ENCODE assay signal across 11 cellular contexts in genomic region chr10:69936091-69936490, GRCh38.
A peak's percentile ranks its signal among the peaks of the same experiment; 100 is the strongest.
DNase-seq lines count a peak whose midpoint lies in the region; ATAC-seq, FAIRE-seq and TF ChIP-seq lines count a peak whose summit lies in the region.
"Had no signal": no experiment of that assay in that cellular context is flagged by ENCODE, and none has a peak within 500 bp of the region (broad histone marks: within the 10 kb centered on the region; RNA-seq: fewer than 3 reads in every experiment).

No MANE protein-coding gene starts in this region.

- H3K27me3 ChIP-seq in GM06990 (replicated peaks; ENCODE audit: control insufficient read depth, insufficient read depth, low read length): no peaks in the 10 kb centered on the region; the same call in none of the 2 replicates
- peaks cover 4 to 39% of the 10 kb centered on the region in 2 experiments; a peak in 4 of 5 replicates for H3K27me3 ChIP-seq in HepG2 (ENCODE audit: control insufficient read depth in 1 of 2, insufficient read depth in 2 of 2, low read length in 2 of 2)

- H3K4me3 Mint-ChIP-seq in activated T-helper 17 cell treated with anti-CD3 and anti-CD28 coated beads, Interleukin-2, amount 50 U/mL, for 72 hours: no peak overlapping the region
- H3K4me3 Mint-ChIP-seq: activated naive CD8-positive, alpha-beta T cell treated with anti-CD3 and anti-CD28 coated beads, Interleukin-2, amount 10 ng/mL, durations not matched to agents 7 days and 5 days had no signal

- TF ChIP-seq EP300 in HepG2 (IDR thresholded peaks at IDR 0.05; ENCODE audit: low read depth in 2 of 2, low read length in 2 of 2) (no peak), HepG2 (CRISPR knock-in tag; IDR thresholded peaks at IDR 0.05; ENCODE audit: borderline replicate concordance) (no peak)

- peaks cover 10% of the 10 kb centered on the region for H3K27me3 Mint-ChIP-seq in activated T-helper 17 cell treated with anti-CD3 and anti-CD28 coated beads, Interleukin-2, amount 50 U/mL, for 72 hours
- H3K27me3 Mint-ChIP-seq: activated naive CD8-positive, alpha-beta T cell treated with anti-CD3 and anti-CD28 coated beads, Interleukin-2, amount 10 ng/mL, durations not matched to agents 7 days and 5 days had no signal

- H4K20me1 ChIP-seq in HepG2 (ENCODE audit: insufficient read depth, low read length): no peaks in the 10 kb centered on the region

- intact Hi-C loops in HepG2 (cut with micrococcal nuclease; ENCODE audit: unreplicated experiment) (no loop called here), lower leg skin (cut with DNase I; ENCODE audit: low total_unique reads) (no loop called here)

- no peak overlapping the region for H3K4me3 ChIP-seq in GM06990 (replicated peaks; ENCODE audit: low read depth, low read length)
- H3K4me3 ChIP-seq in HFF-Myc (replicated peaks; ENCODE audit: low read depth, low read length): no peak overlapping the region
- H3K4me3 ChIP-seq in WI38 (ENCODE audit: low read depth, low read length): no peak overlapping the region
- no peak overlapping the region for H3K4me3 ChIP-seq in HepG2 (replicated peaks in 1 of 3; ENCODE audit: insufficient read depth in 1 of 3, low read depth in 2 of 3, low read length in 3 of 3)
- H3K4me3 ChIP-seq in lower leg skin (ENCODE audit: low read depth, poor library complexity, severe bottlenecking): no peak overlapping the region
- H3K4me3 ChIP-seq: skin epidermis had no signal

- H3K4me2 ChIP-seq in HepG2 (ENCODE audit: low read depth, low read length): no peak overlapping the region

- TF ChIP-seq POLR2A in HepG2 (IDR thresholded peaks at IDR 0.05; ENCODE audit: insufficient read depth in 1 of 2, low read depth in 2 of 2, low read length in 2 of 2): no peak
- no peak for TF ChIP-seq POLR2A in lower leg skin (IDR thresholded peaks at IDR 0.05)

- no peak overlapping the region for H3K27ac ChIP-seq in HepG2 (ENCODE audit: extremely low read length, insufficient read depth, low read length)
- H3K27ac ChIP-seq: epithelial cell of prostate, skin epidermis had no signal

- no peak for TF ChIP-seq RAD21 in HepG2 (CRISPR knock-in tag; IDR thresholded peaks at IDR 0.05)

- WGBS in HepG2 (ENCODE audit: low lambda C conversion rate): 0% methylated on average over 3 of the region's 3 CpGs
- WGBS in lower leg skin, 2 donors: 73 to 81% methylated on average over 3 of the region's 3 CpGs

- H3K9me3 Mint-ChIP-seq in activated T-helper 17 cell treated with anti-CD3 and anti-CD28 coated beads, Interleukin-2, amount 50 U/mL, for 72 hours: no peaks in the 10 kb centered on the region

- TF ChIP-seq CTCF in GM06990 (IDR thresholded peaks at IDR 0.05; ENCODE audit: insufficient read depth, low read length, poor library complexity, severe bottlenecking) (peak; percentile 71), HFF-Myc (IDR thresholded peaks at IDR 0.05; ENCODE audit: low read depth, low read length, missing control alignments) (peak; percentile 25), WI38 (IDR thresholded peaks at IDR 0.05; ENCODE audit: low read depth, low read length) (peak; percentile 31), HepG2 (CRISPR knock-in tag; IDR thresholded peaks at IDR 0.05) (peak; percentile 35), lower leg skin (IDR thresholded peaks at IDR 0.05) (no peak)

- no peak overlapping the region for H2AFZ ChIP-seq in HepG2 (ENCODE audit: low read length)

- no peaks in the 10 kb centered on the region for H3K79me2 ChIP-seq in HepG2 (ENCODE audit: insufficient read depth, low read length)

- no peaks in the 10 kb centered on the region for H3K36me3 Mint-ChIP-seq in activated T-helper 17 cell treated with anti-CD3 and anti-CD28 coated beads, Interleukin-2, amount 50 U/mL, for 72 hours (ENCODE audit: low read depth)
- H3K36me3 Mint-ChIP-seq: activated naive CD8-positive, alpha-beta T cell treated with anti-CD3 and anti-CD28 coated beads, Interleukin-2, amount 10 ng/mL, durations not matched to agents 7 days and 5 days had no signal

- H3K27ac Mint-ChIP-seq in activated T-helper 17 cell treated with anti-CD3 and anti-CD28 coated beads, Interleukin-2, amount 50 U/mL, for 72 hours: no peak overlapping the region
- H3K27ac Mint-ChIP-seq: activated naive CD8-positive, alpha-beta T cell treated with anti-CD3 and anti-CD28 coated beads, Interleukin-2, amount 10 ng/mL, durations not matched to agents 7 days and 5 days had no signal

- POLR2A ChIA-PET in HepG2 (lab: Yijun Ruan, JAX): no interaction called here

- H3K4me1 Mint-ChIP-seq in activated T-helper 17 cell treated with anti-CD3 and anti-CD28 coated beads, Interleukin-2, amount 50 U/mL, for 72 hours: no peaks in the 10 kb centered on the region
- H3K4me1 Mint-ChIP-seq: activated naive CD8-positive, alpha-beta T cell treated with anti-CD3 and anti-CD28 coated beads, Interleukin-2, amount 10 ng/mL, durations not matched to agents 7 days and 5 days had no signal

- no peak overlapping the region for H3K9ac ChIP-seq in HepG2 (ENCODE audit: insufficient read depth, low read depth, low read length)

- DNase-seq in GM06990 (ENCODE audit: extremely low read depth, insufficient read length) (no peak), HFF-Myc (ENCODE audit: extremely low read depth, low read depth) (no peak), HepG2 (ENCODE audit: low spot score) (no peak), DMS114 treated with DMSO at 0.1 percent for 48 hours (lab: John Stamatoyannopoulos, UW; ENCODE audit: unreplicated experiment) (no peak), lower leg skin (ENCODE audit: low spot score in 2 of 2) (no peak)
- DNase-seq: activated naive CD8-positive, alpha-beta T cell treated with anti-CD3 and anti-CD28 coated beads, Interleukin-2, amount 10 ng/mL, durations not matched to agents 7 days and 5 days had no signal

- no peak for FAIRE-seq in HepG2 (lab: Jason Lieb, UNC)
- FAIRE-seq: TTC549 had no signal

- H3K9me3 ChIP-seq in HepG2 (ENCODE audit: low read length): no peaks in the 10 kb centered on the region

- CTCF ChIA-PET in HepG2 (lab: Yijun Ruan, JAX; ENCODE audit: low intra/inter-chr PET ratio, low total read pairs): no interaction called here

- in situ Hi-C loops in HepG2 (cut with HindIII; ENCODE audit: extremely low pct_ligation_motif_present, low pct_unique_long_range_greater_than_20kb): no loop called here

- ATAC-seq in HepG2: peak; percentile 76
- no peak for ATAC-seq in activated T-helper 17 cell treated with anti-CD3 and anti-CD28 coated beads, Interleukin-2, amount 50 U/mL, for 72 hours (replicated peaks)

- H3K36me3 ChIP-seq in GM06990 (ENCODE audit: control insufficient read depth, insufficient read depth, low read length) (no peaks in the 10 kb centered on the region), HepG2 (replicated peaks in 1 of 2; ENCODE audit: control insufficient read depth in 1 of 2, insufficient read depth in 2 of 2, low read length in 2 of 2) (no peaks in the 10 kb centered on the region)

- BruUV-seq in HepG2 (replicated peaks; lab: Mats Ljungman, UMichigan): no TSS peak

- H3K4me1 ChIP-seq in HepG2 (ENCODE audit: insufficient read depth, low read length): no peaks in the 10 kb centered on the region

TF ChIP-seq in HepG2, 621 proteins besides CTCF, POLR2A, EP300 and RAD21:
- TF ChIP-seq PAXIP1 (CRISPR knock-in tag; conservative IDR thresholded peaks at IDR 0.05) (no peak), GATA4 (IDR thresholded peaks at IDR 0.05; ENCODE audit: borderline replicate concordance, low read depth) (no peak), STAG1 (CRISPR knock-in tag; IDR thresholded peaks at IDR 0.05) (0 out of 2 replicates have a peak, but pooled peaks have one; percentile 8), BCL3 (CRISPR knock-in tag; IDR thresholded peaks at IDR 0.05) (no peak)

Comparison
In these comparisons a context has a peak if more than half of its experiments do, and no peak if none do; other contexts are left out.
1. CTCF ChIP-seq: peak in GM06990 (single experiment), HFF-Myc (single experiment), WI38 (single experiment) and HepG2 (single experiment); none in lower leg skin (0 of 3).